1 cellular context compared by ENCODE assay signal in the genomic region with DNA sequence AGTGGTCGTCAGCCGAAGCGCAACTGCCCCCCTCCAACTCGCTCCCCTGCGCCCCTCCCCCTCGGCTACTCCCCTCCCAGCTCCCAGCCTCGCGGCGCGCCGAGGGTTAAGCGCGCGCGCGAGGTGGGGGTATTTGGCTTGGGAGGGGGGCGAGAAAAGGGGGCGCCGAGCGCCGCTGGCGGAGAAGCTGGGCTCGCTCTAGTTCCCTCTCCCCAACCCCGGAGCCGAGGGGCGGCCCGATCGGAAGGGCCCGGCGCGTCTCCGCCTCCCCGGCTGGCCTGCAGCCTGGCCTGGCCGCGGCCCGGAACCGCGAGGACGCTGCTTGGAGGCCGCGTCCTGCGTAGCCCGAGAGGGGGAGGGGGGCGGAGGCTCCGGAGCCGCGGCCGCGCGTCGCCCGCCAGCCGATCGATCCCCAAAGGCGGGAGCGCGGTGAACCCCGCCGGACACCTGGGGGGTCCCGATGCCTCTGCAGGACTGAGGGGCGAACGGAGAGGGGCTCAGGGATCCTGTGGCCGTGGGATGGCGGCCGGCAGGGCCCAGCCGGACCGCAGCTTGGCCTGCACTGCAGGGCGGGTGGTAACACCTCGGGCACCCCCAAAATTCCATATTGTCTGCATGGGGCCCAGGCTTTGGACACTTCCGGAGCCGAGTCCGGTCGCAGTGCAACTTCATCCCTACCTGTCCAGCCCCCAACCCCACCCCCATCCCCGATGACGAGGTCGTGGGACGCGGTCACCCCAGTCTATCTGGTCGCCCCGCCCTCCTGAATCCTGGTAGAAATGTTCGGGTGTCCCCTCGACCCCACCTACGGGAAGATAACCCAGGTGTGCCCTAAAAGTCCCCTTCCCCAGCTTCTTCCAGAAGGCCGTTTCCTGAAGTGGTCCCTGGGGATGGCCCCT.
TF ChIP-seq lines count a peak whose summit lies in the region.

No MANE protein-coding gene starts in this region.

TF ChIP-seq in HepG2, 621 proteins besides CTCF, POLR2A, EP300 and RAD21 (continued from another document and continues in another):
- TF ChIP-seq, protein P1, sequence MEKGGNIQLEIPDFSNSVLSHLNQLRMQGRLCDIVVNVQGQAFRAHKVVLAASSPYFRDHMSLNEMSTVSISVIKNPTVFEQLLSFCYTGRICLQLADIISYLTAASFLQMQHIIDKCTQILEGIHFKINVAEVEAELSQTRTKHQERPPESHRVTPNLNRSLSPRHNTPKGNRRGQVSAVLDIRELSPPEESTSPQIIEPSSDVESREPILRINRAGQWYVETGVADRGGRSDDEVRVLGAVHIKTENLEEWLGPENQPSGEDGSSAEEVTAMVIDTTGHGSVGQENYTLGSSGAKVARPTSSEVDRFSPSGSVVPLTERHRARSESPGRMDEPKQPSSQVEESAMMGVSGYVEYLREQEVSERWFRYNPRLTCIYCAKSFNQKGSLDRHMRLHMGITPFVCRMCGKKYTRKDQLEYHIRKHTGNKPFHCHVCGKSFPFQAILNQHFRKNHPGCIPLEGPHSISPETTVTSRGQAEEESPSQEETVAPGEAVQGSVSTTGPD (CRISPR knock-in tag; IDR thresholded peaks at IDR 0.05): no peak
- TF ChIP-seq ZFP36 (IDR thresholded peaks at IDR 0.05; ENCODE audit: borderline replicate concordance, low read depth, low read length, partially characterized antibody): no peak
- TF ChIP-seq MXI1 (IDR thresholded peaks at IDR 0.05; ENCODE audit: borderline replicate concordance, low read depth, low read length): no peak
- no peak for TF ChIP-seq FOXK2 (IDR thresholded peaks at IDR 0.05)
- peak; percentile 90 for TF ChIP-seq ARNT2 (CRISPR knock-in tag; IDR thresholded peaks at IDR 0.05; ENCODE audit: low read depth)
- TF ChIP-seq ARID2 (CRISPR knock-in tag; IDR thresholded peaks at IDR 0.05; ENCODE audit: borderline replicate concordance): no peak
- TF ChIP-seq, protein P2, sequence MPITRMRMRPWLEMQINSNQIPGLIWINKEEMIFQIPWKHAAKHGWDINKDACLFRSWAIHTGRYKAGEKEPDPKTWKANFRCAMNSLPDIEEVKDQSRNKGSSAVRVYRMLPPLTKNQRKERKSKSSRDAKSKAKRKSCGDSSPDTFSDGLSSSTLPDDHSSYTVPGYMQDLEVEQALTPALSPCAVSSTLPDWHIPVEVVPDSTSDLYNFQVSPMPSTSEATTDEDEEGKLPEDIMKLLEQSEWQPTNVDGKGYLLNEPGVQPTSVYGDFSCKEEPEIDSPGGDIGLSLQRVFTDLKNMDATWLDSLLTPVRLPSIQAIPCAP (CRISPR knock-in tag; IDR thresholded peaks at IDR 0.05; ENCODE audit: low read depth): 0 out of 2 replicates have a peak, but pooled peaks have one; percentile 62
- no peak for TF ChIP-seq ZNF552 (CRISPR knock-in tag; IDR thresholded peaks at IDR 0.05; ENCODE audit: borderline replicate concordance)
- peak; percentile 63; the same call in 1 of the 2 replicates for TF ChIP-seq ZNF430 (CRISPR knock-in tag; IDR thresholded peaks at IDR 0.05)
- TF ChIP-seq RFX1 (IDR thresholded peaks at IDR 0.05): no peak
- TF ChIP-seq NR3C1 (CRISPR knock-in tag; IDR thresholded peaks at IDR 0.05): no peak
- no peak for TF ChIP-seq MTA3 (CRISPR knock-in tag; IDR thresholded peaks at IDR 0.05)
- no peak for TF ChIP-seq MBNL3 (CRISPR knock-in tag; conservative IDR thresholded peaks at IDR 0.05)
- TF ChIP-seq ZNF724P (CRISPR knock-in tag; IDR thresholded peaks at IDR 0.05; ENCODE audit: borderline replicate concordance): peak; percentile 95
- TF ChIP-seq, protein P3, sequence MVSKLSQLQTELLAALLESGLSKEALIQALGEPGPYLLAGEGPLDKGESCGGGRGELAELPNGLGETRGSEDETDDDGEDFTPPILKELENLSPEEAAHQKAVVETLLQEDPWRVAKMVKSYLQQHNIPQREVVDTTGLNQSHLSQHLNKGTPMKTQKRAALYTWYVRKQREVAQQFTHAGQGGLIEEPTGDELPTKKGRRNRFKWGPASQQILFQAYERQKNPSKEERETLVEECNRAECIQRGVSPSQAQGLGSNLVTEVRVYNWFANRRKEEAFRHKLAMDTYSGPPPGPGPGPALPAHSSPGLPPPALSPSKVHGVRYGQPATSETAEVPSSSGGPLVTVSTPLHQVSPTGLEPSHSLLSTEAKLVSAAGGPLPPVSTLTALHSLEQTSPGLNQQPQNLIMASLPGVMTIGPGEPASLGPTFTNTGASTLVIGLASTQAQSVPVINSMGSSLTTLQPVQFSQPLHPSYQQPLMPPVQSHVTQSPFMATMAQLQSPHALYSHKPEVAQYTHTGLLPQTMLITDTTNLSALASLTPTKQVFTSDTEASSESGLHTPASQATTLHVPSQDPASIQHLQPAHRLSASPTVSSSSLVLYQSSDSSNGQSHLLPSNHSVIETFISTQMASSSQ (IDR thresholded peaks at IDR 0.05; ENCODE audit: low read depth): no peak
- TF ChIP-seq, protein P3 (CRISPR knock-in tag; IDR thresholded peaks at IDR 0.05; ENCODE audit: borderline replicate concordance): peak; percentile 71; the same call in 1 of the 2 replicates
- TF ChIP-seq ZNF34 (CRISPR knock-in tag; IDR thresholded peaks at IDR 0.05; ENCODE audit: borderline replicate concordance): 0 out of 2 replicates have a peak, but pooled peaks have one; percentile 33
- TF ChIP-seq, protein P4, sequence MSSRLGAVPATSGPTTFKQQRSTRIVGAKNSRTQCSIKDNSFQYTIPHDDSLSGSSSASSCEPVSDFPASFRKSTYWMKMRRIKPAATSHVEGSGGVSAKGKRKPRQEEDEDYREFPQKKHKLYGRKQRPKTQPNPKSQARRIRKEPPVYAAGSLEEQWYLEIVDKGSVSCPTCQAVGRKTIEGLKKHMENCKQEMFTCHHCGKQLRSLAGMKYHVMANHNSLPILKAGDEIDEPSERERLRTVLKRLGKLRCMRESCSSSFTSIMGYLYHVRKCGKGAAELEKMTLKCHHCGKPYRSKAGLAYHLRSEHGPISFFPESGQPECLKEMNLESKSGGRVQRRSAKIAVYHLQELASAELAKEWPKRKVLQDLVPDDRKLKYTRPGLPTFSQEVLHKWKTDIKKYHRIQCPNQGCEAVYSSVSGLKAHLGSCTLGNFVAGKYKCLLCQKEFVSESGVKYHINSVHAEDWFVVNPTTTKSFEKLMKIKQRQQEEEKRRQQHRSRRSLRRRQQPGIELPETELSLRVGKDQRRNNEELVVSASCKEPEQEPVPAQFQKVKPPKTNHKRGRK (CRISPR knock-in tag; IDR thresholded peaks at IDR 0.05): no peak
- TF ChIP-seq, protein P5, sequence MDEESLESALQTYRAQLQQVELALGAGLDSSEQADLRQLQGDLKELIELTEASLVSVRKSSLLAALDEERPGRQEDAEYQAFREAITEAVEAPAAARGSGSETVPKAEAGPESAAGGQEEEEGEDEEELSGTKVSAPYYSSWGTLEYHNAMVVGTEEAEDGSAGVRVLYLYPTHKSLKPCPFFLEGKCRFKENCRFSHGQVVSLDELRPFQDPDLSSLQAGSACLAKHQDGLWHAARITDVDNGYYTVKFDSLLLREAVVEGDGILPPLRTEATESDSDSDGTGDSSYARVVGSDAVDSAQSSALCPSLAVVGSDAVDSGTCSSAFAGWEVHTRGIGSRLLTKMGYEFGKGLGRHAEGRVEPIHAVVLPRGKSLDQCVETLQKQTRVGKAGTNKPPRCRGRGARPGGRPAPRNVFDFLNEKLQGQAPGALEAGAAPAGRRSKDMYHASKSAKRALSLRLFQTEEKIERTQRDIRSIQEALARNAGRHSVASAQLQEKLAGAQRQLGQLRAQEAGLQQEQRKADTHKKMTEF (CRISPR knock-in tag; IDR thresholded peaks at IDR 0.05): peak; percentile 94
- no peak for TF ChIP-seq MAFK (conservative IDR thresholded peaks at IDR 0.05 in 1 of 2, IDR thresholded peaks at IDR 0.05 in 1 of 2; ENCODE audit: low read length in 2 of 2)
- TF ChIP-seq PHF20 (CRISPR knock-in tag; IDR thresholded peaks at IDR 0.05): no peak; the same call in 1 of the 2 replicates
- no peak for TF ChIP-seq ADNP (CRISPR knock-in tag; IDR thresholded peaks at IDR 0.05)
- TF ChIP-seq, protein P6, sequence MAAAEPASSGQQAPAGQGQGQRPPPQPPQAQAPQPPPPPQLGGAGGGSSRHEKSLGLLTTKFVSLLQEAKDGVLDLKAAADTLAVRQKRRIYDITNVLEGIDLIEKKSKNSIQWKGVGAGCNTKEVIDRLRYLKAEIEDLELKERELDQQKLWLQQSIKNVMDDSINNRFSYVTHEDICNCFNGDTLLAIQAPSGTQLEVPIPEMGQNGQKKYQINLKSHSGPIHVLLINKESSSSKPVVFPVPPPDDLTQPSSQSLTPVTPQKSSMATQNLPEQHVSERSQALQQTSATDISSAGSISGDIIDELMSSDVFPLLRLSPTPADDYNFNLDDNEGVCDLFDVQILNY (CRISPR knock-in tag; conservative IDR thresholded peaks at IDR 0.05): peak; percentile 79; the same call in 1 of the 2 replicates
- peak; percentile 93; the same call in 1 of the 2 replicates for TF ChIP-seq EEA1 (CRISPR knock-in tag; IDR thresholded peaks at IDR 0.05; ENCODE audit: borderline replicate concordance)
- TF ChIP-seq CENPT (CRISPR knock-in tag; IDR thresholded peaks at IDR 0.05; ENCODE audit: low read depth): peak; percentile 87; the same call in 1 of the 2 replicates
- TF ChIP-seq, protein P7, sequence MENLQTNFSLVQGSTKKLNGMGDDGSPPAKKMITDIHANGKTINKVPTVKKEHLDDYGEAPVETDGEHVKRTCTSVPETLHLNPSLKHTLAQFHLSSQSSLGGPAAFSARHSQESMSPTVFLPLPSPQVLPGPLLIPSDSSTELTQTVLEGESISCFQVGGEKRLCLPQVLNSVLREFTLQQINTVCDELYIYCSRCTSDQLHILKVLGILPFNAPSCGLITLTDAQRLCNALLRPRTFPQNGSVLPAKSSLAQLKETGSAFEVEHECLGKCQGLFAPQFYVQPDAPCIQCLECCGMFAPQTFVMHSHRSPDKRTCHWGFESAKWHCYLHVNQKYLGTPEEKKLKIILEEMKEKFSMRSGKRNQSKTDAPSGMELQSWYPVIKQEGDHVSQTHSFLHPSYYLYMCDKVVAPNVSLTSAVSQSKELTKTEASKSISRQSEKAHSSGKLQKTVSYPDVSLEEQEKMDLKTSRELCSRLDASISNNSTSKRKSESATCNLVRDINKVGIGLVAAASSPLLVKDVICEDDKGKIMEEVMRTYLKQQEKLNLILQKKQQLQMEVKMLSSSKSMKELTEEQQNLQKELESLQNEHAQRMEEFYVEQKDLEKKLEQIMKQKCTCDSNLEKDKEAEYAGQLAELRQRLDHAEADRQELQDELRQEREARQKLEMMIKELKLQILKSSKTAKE (CRISPR knock-in tag; IDR thresholded peaks at IDR 0.05; ENCODE audit: borderline replicate concordance): peak; percentile 53
- no peak; the same call in 1 of the 2 replicates for TF ChIP-seq JDP2 (CRISPR knock-in tag; IDR thresholded peaks at IDR 0.05; ENCODE audit: borderline replicate concordance)
- TF ChIP-seq HOXA5 (CRISPR knock-in tag; IDR thresholded peaks at IDR 0.05): no peak; the same call in 1 of the 2 replicates
- no peak for TF ChIP-seq ARNT (IDR thresholded peaks at IDR 0.05)
- TF ChIP-seq DPF2 (CRISPR knock-in tag; IDR thresholded peaks at IDR 0.05; ENCODE audit: borderline replicate concordance, low read depth): no peak
- TF ChIP-seq ATM (IDR thresholded peaks at IDR 0.05; ENCODE audit: borderline replicate concordance): no peak
- TF ChIP-seq MBD4 (IDR thresholded peaks at IDR 0.05; ENCODE audit: borderline replicate concordance, low read length): no peak
- TF ChIP-seq, protein P8, sequence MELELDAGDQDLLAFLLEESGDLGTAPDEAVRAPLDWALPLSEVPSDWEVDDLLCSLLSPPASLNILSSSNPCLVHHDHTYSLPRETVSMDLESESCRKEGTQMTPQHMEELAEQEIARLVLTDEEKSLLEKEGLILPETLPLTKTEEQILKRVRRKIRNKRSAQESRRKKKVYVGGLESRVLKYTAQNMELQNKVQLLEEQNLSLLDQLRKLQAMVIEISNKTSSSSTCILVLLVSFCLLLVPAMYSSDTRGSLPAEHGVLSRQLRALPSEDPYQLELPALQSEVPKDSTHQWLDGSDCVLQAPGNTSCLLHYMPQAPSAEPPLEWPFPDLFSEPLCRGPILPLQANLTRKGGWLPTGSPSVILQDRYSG (CRISPR knock-in tag; IDR thresholded peaks at IDR 0.05): no peak
- TF ChIP-seq SP5 (CRISPR knock-in tag; IDR thresholded peaks at IDR 0.05; ENCODE audit: borderline replicate concordance, low read depth): peak; percentile 60
- peak; percentile 94 for TF ChIP-seq POLR2G (IDR thresholded peaks at IDR 0.05; ENCODE audit: low read depth, low read length)
- TF ChIP-seq, protein P9, sequence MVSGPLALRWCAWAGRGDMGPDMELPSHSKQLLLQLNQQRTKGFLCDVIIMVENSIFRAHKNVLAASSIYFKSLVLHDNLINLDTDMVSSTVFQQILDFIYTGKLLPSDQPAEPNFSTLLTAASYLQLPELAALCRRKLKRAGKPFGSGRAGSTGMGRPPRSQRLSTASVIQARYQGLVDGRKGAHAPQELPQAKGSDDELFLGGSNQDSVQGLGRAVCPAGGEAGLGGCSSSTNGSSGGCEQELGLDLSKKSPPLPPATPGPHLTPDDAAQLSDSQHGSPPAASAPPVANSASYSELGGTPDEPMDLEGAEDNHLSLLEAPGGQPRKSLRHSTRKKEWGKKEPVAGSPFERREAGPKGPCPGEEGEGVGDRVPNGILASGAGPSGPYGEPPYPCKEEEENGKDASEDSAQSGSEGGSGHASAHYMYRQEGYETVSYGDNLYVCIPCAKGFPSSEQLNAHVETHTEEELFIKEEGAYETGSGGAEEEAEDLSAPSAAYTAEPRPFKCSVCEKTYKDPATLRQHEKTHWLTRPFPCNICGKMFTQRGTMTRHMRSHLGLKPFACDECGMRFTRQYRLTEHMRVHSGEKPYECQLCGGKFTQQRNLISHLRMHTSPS (CRISPR knock-in tag; IDR thresholded peaks at IDR 0.05; ENCODE audit: low read depth): no peak; the same call in 1 of the 2 replicates
- no peak for TF ChIP-seq ZNF432 (CRISPR knock-in tag; IDR thresholded peaks at IDR 0.05; ENCODE audit: borderline replicate concordance)
- peak; percentile 74 for TF ChIP-seq GATAD2A (CRISPR knock-in tag; IDR thresholded peaks at IDR 0.05)
- TF ChIP-seq, protein P10, sequence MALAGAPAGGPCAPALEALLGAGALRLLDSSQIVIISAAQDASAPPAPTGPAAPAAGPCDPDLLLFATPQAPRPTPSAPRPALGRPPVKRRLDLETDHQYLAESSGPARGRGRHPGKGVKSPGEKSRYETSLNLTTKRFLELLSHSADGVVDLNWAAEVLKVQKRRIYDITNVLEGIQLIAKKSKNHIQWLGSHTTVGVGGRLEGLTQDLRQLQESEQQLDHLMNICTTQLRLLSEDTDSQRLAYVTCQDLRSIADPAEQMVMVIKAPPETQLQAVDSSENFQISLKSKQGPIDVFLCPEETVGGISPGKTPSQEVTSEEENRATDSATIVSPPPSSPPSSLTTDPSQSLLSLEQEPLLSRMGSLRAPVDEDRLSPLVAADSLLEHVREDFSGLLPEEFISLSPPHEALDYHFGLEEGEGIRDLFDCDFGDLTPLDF (CRISPR knock-in tag; IDR thresholded peaks at IDR 0.05): no peak; the same call in 1 of the 2 replicates
